ENCODE assay signal across 2 cellular contexts in the genomic region with DNA sequence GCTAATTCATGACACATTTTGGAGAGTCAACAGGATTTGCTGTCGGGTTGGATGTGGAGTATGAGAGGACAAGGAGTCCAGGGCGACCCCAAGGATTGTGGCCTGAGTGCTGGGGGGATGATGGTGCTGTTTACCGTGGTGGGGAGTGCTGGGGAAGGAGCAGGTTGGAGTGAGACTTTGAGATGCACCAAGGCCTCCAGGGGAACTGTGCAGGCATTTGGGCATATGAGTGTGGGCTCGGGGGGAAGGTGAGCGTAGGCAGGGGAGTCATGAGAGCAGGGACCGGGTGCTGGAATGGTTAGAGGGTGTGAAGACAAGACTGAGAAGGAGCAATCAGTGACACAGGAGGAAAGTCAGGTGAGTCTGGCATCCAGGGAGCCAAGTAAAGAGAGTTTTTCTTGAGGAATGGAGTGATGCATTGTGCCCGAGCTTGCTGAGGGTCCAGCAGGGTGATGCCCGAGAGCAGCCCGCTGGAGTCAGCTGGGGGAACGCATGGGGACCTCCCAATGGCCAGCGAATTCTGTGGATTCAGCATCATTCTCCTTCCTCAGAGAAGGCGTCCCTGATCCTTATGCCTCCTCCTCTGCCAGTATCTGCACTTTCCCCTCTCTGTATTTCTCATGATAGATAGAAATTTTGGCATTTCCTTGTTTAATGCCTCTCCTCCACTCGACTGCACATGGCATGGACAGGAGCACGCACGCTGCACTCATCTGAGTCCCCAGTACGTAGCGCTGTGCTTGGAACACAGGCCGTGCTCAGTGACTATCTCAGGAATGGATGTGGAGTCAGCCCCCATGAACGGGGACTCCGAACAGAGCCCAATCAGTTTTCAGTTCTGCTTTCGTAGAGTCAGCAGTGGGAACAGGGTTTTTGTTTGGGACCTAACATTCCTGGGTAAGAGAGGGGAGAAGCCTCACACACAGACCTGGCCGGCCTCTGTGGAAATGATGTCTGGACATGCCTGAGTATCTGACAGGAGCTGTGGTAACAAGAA.
TF ChIP-seq lines count a peak whose summit lies in the region.

No MANE protein-coding gene starts in this region.

TF ChIP-seq in SK-N-SH treated with all-trans-retinoic acid at 6 μM for 48 hours, 23 proteins besides CTCF, POLR2A, EP300 and RAD21:
- TF ChIP-seq ZNF8 (CRISPR knock-in tag; IDR thresholded peaks at IDR 0.05) = no peak
- no peak for TF ChIP-seq RARB (CRISPR knock-in tag; IDR thresholded peaks at IDR 0.05)
- TF ChIP-seq OSR1 (CRISPR knock-in tag; IDR thresholded peaks at IDR 0.05) = no peak
- TF ChIP-seq ZNF565 (CRISPR knock-in tag; conservative IDR thresholded peaks at IDR 0.05; ENCODE audit: low read depth) = no peak
- TF ChIP-seq, protein P1, sequence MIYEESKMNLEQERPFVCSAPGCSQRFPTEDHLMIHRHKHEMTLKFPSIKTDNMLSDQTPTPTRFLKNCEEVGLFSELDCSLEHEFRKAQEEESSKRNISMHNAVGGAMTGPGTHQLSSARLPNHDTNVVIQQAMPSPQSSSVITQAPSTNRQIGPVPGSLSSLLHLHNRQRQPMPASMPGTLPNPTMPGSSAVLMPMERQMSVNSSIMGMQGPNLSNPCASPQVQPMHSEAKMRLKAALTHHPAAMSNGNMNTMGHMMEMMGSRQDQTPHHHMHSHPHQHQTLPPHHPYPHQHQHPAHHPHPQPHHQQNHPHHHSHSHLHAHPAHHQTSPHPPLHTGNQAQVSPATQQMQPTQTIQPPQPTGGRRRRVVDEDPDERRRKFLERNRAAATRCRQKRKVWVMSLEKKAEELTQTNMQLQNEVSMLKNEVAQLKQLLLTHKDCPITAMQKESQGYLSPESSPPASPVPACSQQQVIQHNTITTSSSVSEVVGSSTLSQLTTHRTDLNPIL (CRISPR knock-in tag; IDR thresholded peaks at IDR 0.05; ENCODE audit: low read depth) = no peak
- TF ChIP-seq ZC3H10 (CRISPR knock-in tag; IDR thresholded peaks at IDR 0.05) = no peak
- TF ChIP-seq TCF4 (CRISPR knock-in tag; IDR thresholded peaks at IDR 0.05; ENCODE audit: borderline replicate concordance) = no peak
- TF ChIP-seq, protein P2, sequence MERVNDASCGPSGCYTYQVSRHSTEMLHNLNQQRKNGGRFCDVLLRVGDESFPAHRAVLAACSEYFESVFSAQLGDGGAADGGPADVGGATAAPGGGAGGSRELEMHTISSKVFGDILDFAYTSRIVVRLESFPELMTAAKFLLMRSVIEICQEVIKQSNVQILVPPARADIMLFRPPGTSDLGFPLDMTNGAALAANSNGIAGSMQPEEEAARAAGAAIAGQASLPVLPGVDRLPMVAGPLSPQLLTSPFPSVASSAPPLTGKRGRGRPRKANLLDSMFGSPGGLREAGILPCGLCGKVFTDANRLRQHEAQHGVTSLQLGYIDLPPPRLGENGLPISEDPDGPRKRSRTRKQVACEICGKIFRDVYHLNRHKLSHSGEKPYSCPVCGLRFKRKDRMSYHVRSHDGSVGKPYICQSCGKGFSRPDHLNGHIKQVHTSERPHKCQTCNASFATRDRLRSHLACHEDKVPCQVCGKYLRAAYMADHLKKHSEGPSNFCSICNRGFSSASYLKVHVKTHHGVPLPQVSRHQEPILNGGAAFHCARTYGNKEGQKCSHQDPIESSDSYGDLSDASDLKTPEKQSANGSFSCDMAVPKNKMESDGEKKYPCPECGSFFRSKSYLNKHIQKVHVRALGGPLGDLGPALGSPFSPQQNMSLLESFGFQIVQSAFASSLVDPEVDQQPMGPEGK (CRISPR knock-in tag; IDR thresholded peaks at IDR 0.05; ENCODE audit: borderline replicate concordance) = no peak
- no peak for TF ChIP-seq TOX (CRISPR knock-in tag; IDR thresholded peaks at IDR 0.05; ENCODE audit: borderline replicate concordance)
- TF ChIP-seq GLIS3 (CRISPR knock-in tag; IDR thresholded peaks at IDR 0.05) = no peak

TF ChIP-seq in SK-N-SH, 30 proteins besides CTCF, POLR2A, EP300 and RAD21:
- no peak for TF ChIP-seq MXI1 (IDR thresholded peaks at IDR 0.05; ENCODE audit: low read depth, low read length)
- no peak for TF ChIP-seq SIN3A (IDR thresholded peaks at IDR 0.05; ENCODE audit: borderline replicate concordance, low read depth, low read length)
- no peak for TF ChIP-seq POLR2AphosphoS5 (IDR thresholded peaks at IDR 0.05; ENCODE audit: low read depth, low read length)
- TF ChIP-seq TEAD4 (IDR thresholded peaks at IDR 0.05; ENCODE audit: borderline replicate concordance, insufficient read depth) = no peak
